In genomic region chr1:68141079-68141800, GRCh38 we compare ENCODE assay signal across 1 cellular context.
TF ChIP-seq lines count a peak whose summit lies in the region.

No MANE protein-coding gene starts in this region.

TF ChIP-seq in GM23338, 12 proteins besides CTCF, POLR2A, EP300 and RAD21 (continued from another document):
- TF ChIP-seq ZNF462 (CRISPR knock-in tag; IDR thresholded peaks at IDR 0.05): no peak
- TF ChIP-seq CREB1 (CRISPR knock-in tag; IDR thresholded peaks at IDR 0.05; ENCODE audit: low read depth): no peak
- TF ChIP-seq EZH2phosphoT487 (IDR thresholded peaks at IDR 0.05; ENCODE audit: unreplicated experiment): no peak
- TF ChIP-seq ETS1 (IDR thresholded peaks at IDR 0.05): no peak
- no peak for TF ChIP-seq STAT1 (IDR thresholded peaks at IDR 0.05; ENCODE audit: unreplicated experiment)
- no peak for TF ChIP-seq ZNF114 (CRISPR knock-in tag; IDR thresholded peaks at IDR 0.05)
- no peak for TF ChIP-seq POLR2AphosphoS5 (IDR thresholded peaks at IDR 0.05; ENCODE audit: low read depth)
- no peak for TF ChIP-seq ZNF331 (CRISPR knock-in tag; IDR thresholded peaks at IDR 0.05; ENCODE audit: low read depth)
